9 cellular contexts compared by ENCODE assay signal in genomic region chr1:92859400-92860039, GRCh38. TPM values are rescaled to one million over a fixed set of nuclear protein-coding genes. Genes with fewer than 3 reads are reported as not detected.
DNase-seq lines count a peak whose midpoint lies in the region; ATAC-seq and TF ChIP-seq lines count a peak whose summit lies in the region.
"Had no signal": no experiment of that assay in that cellular context is flagged by ENCODE, and none has a peak within 500 bp of the region (broad histone marks: within the 10 kb centered on the region; RNA-seq: fewer than 3 reads in every experiment).

No MANE protein-coding gene starts in this region.

- no peak overlapping the region for H2BK120ac ChIP-seq in mesendoderm (ENCODE audit: low read depth, low read length)

- H3K36me3 Mint-ChIP-seq in activated CD4-positive, alpha-beta T cell treated with anti-CD3 and anti-CD28 coated beads for 36 hours (ENCODE audit: low read depth): peaks cover 4% of the 10 kb centered on the region
- H3K36me3 Mint-ChIP-seq in T-helper 17 cell (ENCODE audit: low read depth): no peaks in the 10 kb centered on the region
- H3K36me3 Mint-ChIP-seq in immature natural killer cell: peaks cover 0 to 3% (median 0%) of the 10 kb centered on the region in 3 donors

- no peak overlapping the region for H3K9ac ChIP-seq in mesendoderm (ENCODE audit: low read length)

- no peak overlapping the region for H3K18ac ChIP-seq in mesendoderm (ENCODE audit: low read length)

- no peak for TF ChIP-seq EP300 in stomach (IDR thresholded peaks at IDR 0.05)

- no peak for ATAC-seq in activated CD4-positive, alpha-beta T cell treated with anti-CD3 and anti-CD28 coated beads for 36 hours
- peak; percentile 25 for ATAC-seq in T-helper 17 cell
- no peak for ATAC-seq in GM21515 (IDR thresholded peaks at IDR 0.05; ENCODE audit: unreplicated experiment)

- no peaks in the 10 kb centered on the region for H3K27me3 Mint-ChIP-seq in activated CD4-positive, alpha-beta T cell treated with anti-CD3 and anti-CD28 coated beads for 36 hours
- H3K27me3 Mint-ChIP-seq in T-helper 17 cell: no peaks in the 10 kb centered on the region
- no peaks in the 10 kb centered on the region for H3K27me3 Mint-ChIP-seq in immature natural killer cell (ENCODE audit: low read depth in 3 of 3)

- H4K5ac ChIP-seq in mesendoderm (ENCODE audit: low read length): no peak overlapping the region

- H3K4me3 Mint-ChIP-seq in activated CD4-positive, alpha-beta T cell treated with anti-CD3 and anti-CD28 coated beads for 36 hours: peak overlapping the region; percentile 48
- H3K4me3 Mint-ChIP-seq in T-helper 17 cell: peak overlapping the region; percentile 84
- peak overlapping the region; percentile 45 to 78 (median 69) for H3K4me3 Mint-ChIP-seq in immature natural killer cell

- H3K9me3 ChIP-seq in T-helper 17 cell (ENCODE audit: control insufficient read depth, low read length, poor library complexity, severe bottlenecking) (no peaks in the 10 kb centered on the region), stomach (no peaks in the 10 kb centered on the region)
- H3K9me3 ChIP-seq: adrenal gland had no signal

- H3K23ac ChIP-seq in mesendoderm (ENCODE audit: low read length): no peak overlapping the region

- H3K4me1 Mint-ChIP-seq in activated CD4-positive, alpha-beta T cell treated with anti-CD3 and anti-CD28 coated beads for 36 hours: peaks cover 15% of the 10 kb centered on the region
- H3K4me1 Mint-ChIP-seq in T-helper 17 cell (peaks cover 19% of the 10 kb centered on the region), immature natural killer cell (peaks cover 11 to 17% of the 10 kb centered on the region in 2 donors)

- CTCF ChIA-PET in activated CD4-positive, alpha-beta T cell treated with anti-CD3 and anti-CD28 coated beads for 36 hours (lab: Charles Lee): interaction anchor here (0.6 to 9.4 kb wide), 61 partner anchors 8 to 1005 kb away, joined by 3 to 167 read pairs (median 4); partner anchors contain the start of genes DIPK1A, MTF2 and RPL5

- peak overlapping the region in 1 of 5 donors; percentile 20 for H3K27ac ChIP-seq in stomach
- no peak overlapping the region for H3K27ac ChIP-seq in mesendoderm (ENCODE audit: low read depth, low read length)
- H3K27ac ChIP-seq: adrenal gland had no signal

- WGBS in stomach, 5 donors: 47 to 61% (median 53%) methylated on average over 7 of the region's 7 CpGs
- no CpG with 5 or more reads among the region's 7 CpGs for WGBS in mesendoderm (ENCODE audit: extremely low coverage, insufficient coverage, low lambda C conversion rate)

- TF ChIP-seq POLR2A in stomach (IDR thresholded peaks at IDR 0.05): no peak

- no peak overlapping the region for H2BK15ac ChIP-seq in mesendoderm (replicated peaks; ENCODE audit: low read depth)

- no peak overlapping the region for H3K4ac ChIP-seq in mesendoderm (ENCODE audit: low read depth, low read length)

- no peak overlapping the region for H4K8ac ChIP-seq in mesendoderm (ENCODE audit: low read depth, low read length)

- H2BK5ac ChIP-seq in mesendoderm (ENCODE audit: low read length): no peak overlapping the region

- peak overlapping the region; percentile 48 for H3K27ac Mint-ChIP-seq in activated CD4-positive, alpha-beta T cell treated with anti-CD3 and anti-CD28 coated beads for 36 hours
- peak overlapping the region; percentile 89 for H3K27ac Mint-ChIP-seq in T-helper 17 cell
- peak overlapping the region; percentile 13 to 76 (median 52) for H3K27ac Mint-ChIP-seq in immature natural killer cell

- POLR2A ChIA-PET in activated CD4-positive, alpha-beta T cell treated with anti-CD3 and anti-CD28 coated beads for 36 hours (lab: Charles Lee): no interaction called here

- no peaks in the 10 kb centered on the region for H3K36me3 ChIP-seq in stomach
- no peaks in the 10 kb centered on the region for H3K36me3 ChIP-seq in mesendoderm (ENCODE audit: control insufficient read depth, insufficient read depth, low read length)
- H3K36me3 ChIP-seq: adrenal gland had no signal

- H3K79me1 ChIP-seq in mesendoderm (ENCODE audit: low read length): no peaks in the 10 kb centered on the region

- intact Hi-C loops in activated CD4-positive, alpha-beta T cell treated with anti-CD3 and anti-CD28 coated beads for 36 hours (cut with DNase I, micrococcal nuclease): loop anchor here (1.0 to 2.0 kb wide), 5 partner anchors 91 to 203 kb away; no protein-coding TSS in a partner anchor
- intact Hi-C loops in stomach (cut with DNase I; ENCODE audit: low total_unique reads): loop anchor here (5.0 kb wide), 1 partner anchor 133 kb away; no protein-coding TSS in a partner anchor

- H2AK5ac ChIP-seq in mesendoderm (ENCODE audit: low read length): no peak overlapping the region

- H3K4me1 ChIP-seq in stomach: peaks cover 0 to 18% (median 0%) of the 10 kb centered on the region in 4 donors
- H3K4me1 ChIP-seq in mesendoderm (ENCODE audit: control insufficient read depth, low read depth, low read length): no peaks in the 10 kb centered on the region

- H3K56ac ChIP-seq in mesendoderm (ENCODE audit: low read length): no peak overlapping the region

- TF ChIP-seq CTCF in stomach (IDR thresholded peaks at IDR 0.05): no peak

- no peak for DNase-seq in activated CD4-positive, alpha-beta T cell treated with anti-CD3 and anti-CD28 coated beads for 36 hours
- DNase-seq in activated CD4-positive, alpha-beta T cell treated with anti-CD3 and anti-CD28 coated beads for 48 hours: no peak
- DNase-seq in T-helper 17 cell (no peak), immature natural killer cell (no peak), stomach (no peak), GM19240 (ENCODE audit: insufficient read length, low spot score) (no peak), mesendoderm (no peak)

- no peak overlapping the region for H3K4me2 ChIP-seq in mesendoderm (ENCODE audit: low read length)

- H3K79me2 ChIP-seq in mesendoderm (ENCODE audit: control insufficient read depth, insufficient read depth, low read length): no peaks in the 10 kb centered on the region

- H3K9me3 Mint-ChIP-seq in activated CD4-positive, alpha-beta T cell treated with anti-CD3 and anti-CD28 coated beads for 36 hours (ENCODE audit: low read depth): no peaks in the 10 kb centered on the region
- H3K9me3 Mint-ChIP-seq in immature natural killer cell: no peaks in the 10 kb centered on the region

- peak overlapping the region in 3 of 4 donors; percentile 17 to 25 (median 25) for H3K4me3 ChIP-seq in stomach
- no peak overlapping the region for H3K4me3 ChIP-seq in mesendoderm (ENCODE audit: low read length)

- no peaks in the 10 kb centered on the region for H3K27me3 ChIP-seq in stomach
- H3K27me3 ChIP-seq in mesendoderm (ENCODE audit: insufficient read depth, low read length, poor library complexity): no peaks in the 10 kb centered on the region
- H3K27me3 ChIP-seq: adrenal gland had no signal

RNA-seq across cellular contexts. Expression of gene RPL5, which starts 27.7 kb away (rescaled TPM):
- 1,000 to 10,000 TPM; 1,359 to 1,602 TPM for total RNA-seq in activated CD4-positive, alpha-beta T cell treated with anti-CD3 and anti-CD28 coated beads for 36 hours
- total RNA-seq in T-helper 17 cell: 1,000 to 10,000 TPM; 1,386 to 1,390 TPM
- polyA plus RNA-seq in immature natural killer cell: 1,000 to 10,000 TPM; 1,077 to 1,697 (median 1,102) TPM
- 1,000 to 10,000 TPM; 1,447 to 2,022 (median 1,553) TPM for total RNA-seq in stomach
- polyA plus RNA-seq in stomach: 1,000 to 10,000 TPM; 1,862 to 2,593 (median 2,118) TPM
- 5,152 TPM for polyA plus RNA-seq in mesendoderm (2013, experiment 1 of 2)
- polyA plus RNA-seq in mesendoderm (2013, experiment 2 of 2): 5,127 TPM
